1 cellular context compared by ENCODE assay signal in the genomic region with DNA sequence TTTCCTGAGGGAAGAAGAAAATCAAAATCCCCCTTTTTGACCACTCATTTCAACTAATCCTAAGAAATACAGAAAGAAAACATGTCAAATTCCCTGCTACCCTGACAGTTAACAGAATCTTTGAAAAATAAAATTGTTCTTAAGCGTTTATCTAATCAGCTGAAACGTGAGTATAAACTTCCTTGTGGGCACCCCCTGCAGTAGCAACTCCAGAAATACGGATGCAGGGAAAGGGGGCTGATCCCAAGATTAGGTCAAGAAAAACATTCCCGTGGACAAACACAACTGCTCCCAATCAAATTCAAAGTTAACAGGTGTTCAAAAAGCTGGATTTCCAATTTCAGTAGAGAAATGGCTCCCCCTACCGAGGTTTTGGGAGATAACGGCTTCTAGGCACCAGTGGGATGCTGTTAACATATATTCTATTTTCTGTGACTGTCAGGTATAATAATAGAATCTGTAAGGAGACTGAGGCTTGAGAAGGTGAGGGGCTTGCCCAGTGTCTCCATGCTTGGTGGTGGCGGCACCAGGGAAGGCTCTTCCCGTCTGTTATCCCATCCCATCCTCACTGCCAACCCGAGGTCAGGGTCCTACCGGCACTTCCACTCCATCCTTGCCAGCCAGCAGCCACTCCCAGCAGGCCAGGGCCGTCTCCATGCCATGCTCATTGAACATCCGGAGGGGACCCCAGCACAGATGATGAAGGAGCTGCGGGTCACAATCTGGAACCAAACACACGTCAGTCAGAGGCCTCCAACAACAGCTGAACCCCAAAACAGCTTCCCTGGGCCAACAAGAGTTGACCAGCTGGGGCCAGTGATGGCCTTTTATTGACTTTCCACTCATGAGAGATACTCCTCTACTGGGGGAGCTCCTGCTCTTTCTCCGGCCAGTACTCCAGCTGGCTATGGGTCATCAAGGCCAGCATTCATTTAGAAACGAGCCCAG.
A peak's percentile ranks its signal among the peaks of the same experiment; 100 is the strongest.
TF ChIP-seq lines count a peak whose summit lies in the region.

No MANE protein-coding gene starts in this region.

TF ChIP-seq in K562, 482 proteins besides CTCF, POLR2A, EP300 and RAD21 (continued from another document):
- TF ChIP-seq MTA2 (IDR thresholded peaks at IDR 0.05; ENCODE audit: low read depth), result no peak
- no peak for TF ChIP-seq PRMT5 (CRISPR knock-in tag; IDR thresholded peaks at IDR 0.05)
- peak; percentile 63; the same call in 1 of the 2 replicates for TF ChIP-seq KLF16 (IDR thresholded peaks at IDR 0.05)
- no peak for TF ChIP-seq ZFPM2 (CRISPR knock-in tag; IDR thresholded peaks at IDR 0.05)
- TF ChIP-seq, protein P1, sequence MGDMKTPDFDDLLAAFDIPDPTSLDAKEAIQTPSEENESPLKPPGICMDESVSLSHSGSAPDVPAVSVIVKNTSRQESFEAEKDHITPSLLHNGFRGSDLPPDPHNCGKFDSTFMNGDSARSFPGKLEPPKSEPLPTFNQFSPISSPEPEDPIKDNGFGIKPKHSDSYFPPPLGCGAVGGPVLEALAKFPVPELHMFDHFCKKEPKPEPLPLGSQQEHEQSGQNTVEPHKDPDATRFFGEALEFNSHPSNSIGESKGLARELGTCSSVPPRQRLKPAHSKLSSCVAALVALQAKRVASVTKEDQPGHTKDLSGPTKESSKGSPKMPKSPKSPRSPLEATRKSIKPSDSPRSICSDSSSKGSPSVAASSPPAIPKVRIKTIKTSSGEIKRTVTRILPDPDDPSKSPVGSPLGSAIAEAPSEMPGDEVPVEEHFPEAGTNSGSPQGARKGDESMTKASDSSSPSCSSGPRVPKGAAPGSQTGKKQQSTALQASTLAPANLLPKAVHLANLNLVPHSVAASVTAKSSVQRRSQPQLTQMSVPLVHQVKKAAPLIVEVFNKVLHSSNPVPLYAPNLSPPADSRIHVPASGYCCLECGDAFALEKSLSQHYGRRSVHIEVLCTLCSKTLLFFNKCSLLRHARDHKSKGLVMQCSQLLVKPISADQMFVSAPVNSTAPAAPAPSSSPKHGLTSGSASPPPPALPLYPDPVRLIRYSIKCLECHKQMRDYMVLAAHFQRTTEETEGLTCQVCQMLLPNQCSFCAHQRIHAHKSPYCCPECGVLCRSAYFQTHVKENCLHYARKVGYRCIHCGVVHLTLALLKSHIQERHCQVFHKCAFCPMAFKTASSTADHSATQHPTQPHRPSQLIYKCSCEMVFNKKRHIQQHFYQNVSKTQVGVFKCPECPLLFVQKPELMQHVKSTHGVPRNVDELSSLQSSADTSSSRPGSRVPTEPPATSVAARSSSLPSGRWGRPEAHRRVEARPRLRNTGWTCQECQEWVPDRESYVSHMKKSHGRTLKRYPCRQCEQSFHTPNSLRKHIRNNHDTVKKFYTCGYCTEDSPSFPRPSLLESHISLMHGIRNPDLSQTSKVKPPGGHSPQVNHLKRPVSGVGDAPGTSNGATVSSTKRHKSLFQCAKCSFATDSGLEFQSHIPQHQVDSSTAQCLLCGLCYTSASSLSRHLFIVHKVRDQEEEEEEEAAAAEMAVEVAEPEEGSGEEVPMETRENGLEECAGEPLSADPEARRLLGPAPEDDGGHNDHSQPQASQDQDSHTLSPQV (IDR thresholded peaks at IDR 0.05), result no peak
- no peak for TF ChIP-seq TEAD2 (tag; IDR thresholded peaks at IDR 0.05)
- TF ChIP-seq, protein P2, sequence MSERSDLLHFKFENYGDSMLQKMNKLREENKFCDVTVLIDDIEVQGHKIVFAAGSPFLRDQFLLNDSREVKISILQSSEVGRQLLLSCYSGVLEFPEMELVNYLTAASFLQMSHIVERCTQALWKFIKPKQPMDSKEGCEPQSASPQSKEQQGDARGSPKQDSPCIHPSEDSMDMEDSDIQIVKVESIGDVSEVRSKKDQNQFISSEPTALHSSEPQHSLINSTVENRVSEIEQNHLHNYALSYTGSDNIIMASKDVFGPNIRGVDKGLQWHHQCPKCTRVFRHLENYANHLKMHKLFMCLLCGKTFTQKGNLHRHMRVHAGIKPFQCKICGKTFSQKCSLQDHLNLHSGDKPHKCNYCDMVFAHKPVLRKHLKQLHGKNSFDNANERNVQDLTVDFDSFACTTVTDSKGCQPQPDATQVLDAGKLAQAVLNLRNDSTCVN (CRISPR knock-in tag; IDR thresholded peaks at IDR 0.05), result no peak
- no peak for TF ChIP-seq NEUROD1 (IDR thresholded peaks at IDR 0.05; ENCODE audit: borderline replicate concordance, low read depth, low read length, partially characterized antibody)
- no peak for TF ChIP-seq SUPT5H (IDR thresholded peaks at IDR 0.05)
- TF ChIP-seq, protein P3, sequence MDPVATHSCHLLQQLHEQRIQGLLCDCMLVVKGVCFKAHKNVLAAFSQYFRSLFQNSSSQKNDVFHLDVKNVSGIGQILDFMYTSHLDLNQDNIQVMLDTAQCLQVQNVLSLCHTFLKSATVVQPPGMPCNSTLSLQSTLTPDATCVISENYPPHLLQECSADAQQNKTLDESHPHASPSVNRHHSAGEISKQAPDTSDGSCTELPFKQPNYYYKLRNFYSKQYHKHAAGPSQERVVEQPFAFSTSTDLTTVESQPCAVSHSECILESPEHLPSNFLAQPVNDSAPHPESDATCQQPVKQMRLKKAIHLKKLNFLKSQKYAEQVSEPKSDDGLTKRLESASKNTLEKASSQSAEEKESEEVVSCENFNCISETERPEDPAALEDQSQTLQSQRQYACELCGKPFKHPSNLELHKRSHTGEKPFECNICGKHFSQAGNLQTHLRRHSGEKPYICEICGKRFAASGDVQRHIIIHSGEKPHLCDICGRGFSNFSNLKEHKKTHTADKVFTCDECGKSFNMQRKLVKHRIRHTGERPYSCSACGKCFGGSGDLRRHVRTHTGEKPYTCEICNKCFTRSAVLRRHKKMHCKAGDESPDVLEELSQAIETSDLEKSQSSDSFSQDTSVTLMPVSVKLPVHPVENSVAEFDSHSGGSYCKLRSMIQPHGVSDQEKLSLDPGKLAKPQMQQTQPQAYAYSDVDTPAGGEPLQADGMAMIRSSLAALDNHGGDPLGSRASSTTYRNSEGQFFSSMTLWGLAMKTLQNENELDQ (CRISPR knock-in tag; IDR thresholded peaks at IDR 0.05; ENCODE audit: borderline replicate concordance), result no peak
- TF ChIP-seq, protein P4, sequence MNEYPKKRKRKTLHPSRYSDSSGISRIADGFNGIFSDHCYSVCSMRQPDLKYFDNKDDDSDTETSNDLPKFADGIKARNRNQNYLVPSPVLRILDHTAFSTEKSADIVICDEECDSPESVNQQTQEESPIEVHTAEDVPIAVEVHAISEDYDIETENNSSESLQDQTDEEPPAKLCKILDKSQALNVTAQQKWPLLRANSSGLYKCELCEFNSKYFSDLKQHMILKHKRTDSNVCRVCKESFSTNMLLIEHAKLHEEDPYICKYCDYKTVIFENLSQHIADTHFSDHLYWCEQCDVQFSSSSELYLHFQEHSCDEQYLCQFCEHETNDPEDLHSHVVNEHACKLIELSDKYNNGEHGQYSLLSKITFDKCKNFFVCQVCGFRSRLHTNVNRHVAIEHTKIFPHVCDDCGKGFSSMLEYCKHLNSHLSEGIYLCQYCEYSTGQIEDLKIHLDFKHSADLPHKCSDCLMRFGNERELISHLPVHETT (CRISPR knock-in tag; conservative IDR thresholded peaks at IDR 0.05 in 1 of 2, IDR thresholded peaks at IDR 0.05 in 1 of 2), result no peak
- TF ChIP-seq NBN (IDR thresholded peaks at IDR 0.05; ENCODE audit: low read depth), result no peak
- TF ChIP-seq SLC30A9 (CRISPR knock-in tag; IDR thresholded peaks at IDR 0.05), result no peak
- no peak for TF ChIP-seq RBM14 (IDR thresholded peaks at IDR 0.05; ENCODE audit: borderline replicate concordance, insufficient read depth, low read depth, low read length)
- TF ChIP-seq, protein P5, sequence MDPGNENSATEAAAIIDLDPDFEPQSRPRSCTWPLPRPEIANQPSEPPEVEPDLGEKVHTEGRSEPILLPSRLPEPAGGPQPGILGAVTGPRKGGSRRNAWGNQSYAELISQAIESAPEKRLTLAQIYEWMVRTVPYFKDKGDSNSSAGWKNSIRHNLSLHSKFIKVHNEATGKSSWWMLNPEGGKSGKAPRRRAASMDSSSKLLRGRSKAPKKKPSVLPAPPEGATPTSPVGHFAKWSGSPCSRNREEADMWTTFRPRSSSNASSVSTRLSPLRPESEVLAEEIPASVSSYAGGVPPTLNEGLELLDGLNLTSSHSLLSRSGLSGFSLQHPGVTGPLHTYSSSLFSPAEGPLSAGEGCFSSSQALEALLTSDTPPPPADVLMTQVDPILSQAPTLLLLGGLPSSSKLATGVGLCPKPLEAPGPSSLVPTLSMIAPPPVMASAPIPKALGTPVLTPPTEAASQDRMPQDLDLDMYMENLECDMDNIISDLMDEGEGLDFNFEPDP (CRISPR knock-in tag; IDR thresholded peaks at IDR 0.05), result no peak
- TF ChIP-seq ARNT (IDR thresholded peaks at IDR 0.05), result 0 out of 4 replicates have a peak, but pooled peaks of 1 of the 2 experiments have one; percentile 80
- TF ChIP-seq ZNF146 (CRISPR knock-in tag; IDR thresholded peaks at IDR 0.05; ENCODE audit: unreplicated experiment), result no peak
- TF ChIP-seq, protein P6, sequence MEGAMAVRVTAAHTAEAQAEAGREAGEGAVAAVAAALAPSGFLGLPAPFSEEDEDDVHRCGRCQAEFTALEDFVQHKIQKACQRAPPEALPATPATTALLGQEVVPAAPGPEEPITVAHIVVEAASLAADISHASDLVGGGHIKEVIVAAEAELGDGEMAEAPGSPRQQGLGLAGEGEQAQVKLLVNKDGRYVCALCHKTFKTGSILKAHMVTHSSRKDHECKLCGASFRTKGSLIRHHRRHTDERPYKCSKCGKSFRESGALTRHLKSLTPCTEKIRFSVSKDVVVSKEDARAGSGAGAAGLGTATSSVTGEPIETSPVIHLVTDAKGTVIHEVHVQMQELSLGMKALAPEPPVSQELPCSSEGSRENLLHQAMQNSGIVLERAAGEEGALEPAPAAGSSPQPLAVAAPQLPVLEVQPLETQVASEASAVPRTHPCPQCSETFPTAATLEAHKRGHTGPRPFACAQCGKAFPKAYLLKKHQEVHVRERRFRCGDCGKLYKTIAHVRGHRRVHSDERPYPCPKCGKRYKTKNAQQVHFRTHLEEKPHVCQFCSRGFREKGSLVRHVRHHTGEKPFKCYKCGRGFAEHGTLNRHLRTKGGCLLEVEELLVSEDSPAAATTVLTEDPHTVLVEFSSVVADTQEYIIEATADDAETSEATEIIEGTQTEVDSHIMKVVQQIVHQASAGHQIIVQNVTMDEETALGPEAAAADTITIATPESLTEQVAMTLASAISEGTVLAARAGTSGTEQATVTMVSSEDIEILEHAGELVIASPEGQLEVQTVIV (CRISPR knock-in tag; IDR thresholded peaks at IDR 0.05; ENCODE audit: borderline replicate concordance), result no peak
- TF ChIP-seq MECOM (CRISPR knock-in tag; IDR thresholded peaks at IDR 0.05), result no peak
- TF ChIP-seq MXI1 (IDR thresholded peaks at IDR 0.05; ENCODE audit: low read depth, low read length), result 0 out of 2 replicates have a peak, but pooled peaks have one; percentile 6
- TF ChIP-seq HDAC6 (IDR thresholded peaks at IDR 0.05; ENCODE audit: low read depth, low read length), result no peak
- TF ChIP-seq, protein P7, sequence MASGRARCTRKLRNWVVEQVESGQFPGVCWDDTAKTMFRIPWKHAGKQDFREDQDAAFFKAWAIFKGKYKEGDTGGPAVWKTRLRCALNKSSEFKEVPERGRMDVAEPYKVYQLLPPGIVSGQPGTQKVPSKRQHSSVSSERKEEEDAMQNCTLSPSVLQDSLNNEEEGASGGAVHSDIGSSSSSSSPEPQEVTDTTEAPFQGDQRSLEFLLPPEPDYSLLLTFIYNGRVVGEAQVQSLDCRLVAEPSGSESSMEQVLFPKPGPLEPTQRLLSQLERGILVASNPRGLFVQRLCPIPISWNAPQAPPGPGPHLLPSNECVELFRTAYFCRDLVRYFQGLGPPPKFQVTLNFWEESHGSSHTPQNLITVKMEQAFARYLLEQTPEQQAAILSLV (tag; IDR thresholded peaks at IDR 0.05), result no peak
- TF ChIP-seq ZNF431 (CRISPR knock-in tag; IDR thresholded peaks at IDR 0.05), result no peak
- TF ChIP-seq, protein P8, sequence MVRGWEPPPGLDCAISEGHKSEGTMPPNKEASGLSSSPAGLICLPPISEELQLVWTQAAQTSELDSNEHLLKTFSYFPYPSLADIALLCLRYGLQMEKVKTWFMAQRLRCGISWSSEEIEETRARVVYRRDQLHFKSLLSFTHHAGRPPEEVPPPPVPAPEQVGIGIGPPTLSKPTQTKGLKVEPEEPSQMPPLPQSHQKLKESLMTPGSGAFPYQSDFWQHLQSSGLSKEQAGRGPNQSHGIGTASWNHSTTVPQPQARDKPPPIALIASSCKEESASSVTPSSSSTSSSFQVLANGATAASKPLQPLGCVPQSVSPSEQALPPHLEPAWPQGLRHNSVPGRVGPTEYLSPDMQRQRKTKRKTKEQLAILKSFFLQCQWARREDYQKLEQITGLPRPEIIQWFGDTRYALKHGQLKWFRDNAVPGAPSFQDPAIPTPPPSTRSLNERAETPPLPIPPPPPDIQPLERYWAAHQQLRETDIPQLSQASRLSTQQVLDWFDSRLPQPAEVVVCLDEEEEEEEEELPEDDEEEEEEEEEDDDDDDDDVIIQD (CRISPR knock-in tag; IDR thresholded peaks at IDR 0.05), result no peak
- TF ChIP-seq KDM5B (IDR thresholded peaks at IDR 0.05; ENCODE audit: insufficient replicate concordance, low read depth, low read length), result no peak
- no peak for TF ChIP-seq ZNF124 (CRISPR knock-in tag; IDR thresholded peaks at IDR 0.05)
- TF ChIP-seq, protein P9, sequence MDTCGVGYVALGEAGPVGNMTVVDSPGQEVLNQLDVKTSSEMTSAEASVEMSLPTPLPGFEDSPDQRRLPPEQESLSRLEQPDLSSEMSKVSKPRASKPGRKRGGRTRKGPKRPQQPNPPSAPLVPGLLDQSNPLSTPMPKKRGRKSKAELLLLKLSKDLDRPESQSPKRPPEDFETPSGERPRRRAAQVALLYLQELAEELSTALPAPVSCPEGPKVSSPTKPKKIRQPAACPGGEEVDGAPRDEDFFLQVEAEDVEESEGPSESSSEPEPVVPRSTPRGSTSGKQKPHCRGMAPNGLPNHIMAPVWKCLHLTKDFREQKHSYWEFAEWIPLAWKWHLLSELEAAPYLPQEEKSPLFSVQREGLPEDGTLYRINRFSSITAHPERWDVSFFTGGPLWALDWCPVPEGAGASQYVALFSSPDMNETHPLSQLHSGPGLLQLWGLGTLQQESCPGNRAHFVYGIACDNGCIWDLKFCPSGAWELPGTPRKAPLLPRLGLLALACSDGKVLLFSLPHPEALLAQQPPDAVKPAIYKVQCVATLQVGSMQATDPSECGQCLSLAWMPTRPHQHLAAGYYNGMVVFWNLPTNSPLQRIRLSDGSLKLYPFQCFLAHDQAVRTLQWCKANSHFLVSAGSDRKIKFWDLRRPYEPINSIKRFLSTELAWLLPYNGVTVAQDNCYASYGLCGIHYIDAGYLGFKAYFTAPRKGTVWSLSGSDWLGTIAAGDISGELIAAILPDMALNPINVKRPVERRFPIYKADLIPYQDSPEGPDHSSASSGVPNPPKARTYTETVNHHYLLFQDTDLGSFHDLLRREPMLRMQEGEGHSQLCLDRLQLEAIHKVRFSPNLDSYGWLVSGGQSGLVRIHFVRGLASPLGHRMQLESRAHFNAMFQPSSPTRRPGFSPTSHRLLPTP (IDR thresholded peaks at IDR 0.05; ENCODE audit: borderline replicate concordance, extremely low read depth, insufficient read length), result no peak
- TF ChIP-seq TFAM (CRISPR knock-in tag; conservative IDR thresholded peaks at IDR 0.05), result no peak
